ENCODE assay signal across 1 cellular context in the genomic region with DNA sequence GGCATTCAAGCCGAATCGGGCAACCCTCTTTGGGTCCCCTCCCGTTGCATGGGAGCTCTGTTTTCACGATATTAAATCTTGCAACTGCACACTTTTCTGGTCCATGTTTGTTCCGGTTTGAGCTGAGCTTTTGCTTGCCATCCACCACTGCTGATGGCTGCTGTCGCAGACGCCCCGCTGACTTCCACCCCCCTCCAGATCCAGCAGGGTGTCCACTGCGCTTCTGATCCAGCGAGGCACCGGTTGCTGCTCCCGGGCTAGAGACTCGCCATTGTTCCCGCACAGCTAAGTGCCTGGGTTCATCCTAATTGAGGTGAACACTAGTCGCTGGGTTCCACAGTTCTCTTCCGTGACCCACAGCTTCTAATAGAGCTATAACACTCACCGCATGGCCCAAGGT.
TF ChIP-seq lines count a peak whose summit lies in the region.

No MANE protein-coding gene starts in this region.

TF ChIP-seq in endothelial cell of umbilical vein, 7 proteins besides CTCF, POLR2A, EP300 and RAD21:
- TF ChIP-seq POLR2AphosphoS5 (IDR thresholded peaks at IDR 0.05; ENCODE audit: insufficient read depth, low read depth, low read length), result no peak
